ENCODE assay signal across 2 cellular contexts in the genomic region with DNA sequence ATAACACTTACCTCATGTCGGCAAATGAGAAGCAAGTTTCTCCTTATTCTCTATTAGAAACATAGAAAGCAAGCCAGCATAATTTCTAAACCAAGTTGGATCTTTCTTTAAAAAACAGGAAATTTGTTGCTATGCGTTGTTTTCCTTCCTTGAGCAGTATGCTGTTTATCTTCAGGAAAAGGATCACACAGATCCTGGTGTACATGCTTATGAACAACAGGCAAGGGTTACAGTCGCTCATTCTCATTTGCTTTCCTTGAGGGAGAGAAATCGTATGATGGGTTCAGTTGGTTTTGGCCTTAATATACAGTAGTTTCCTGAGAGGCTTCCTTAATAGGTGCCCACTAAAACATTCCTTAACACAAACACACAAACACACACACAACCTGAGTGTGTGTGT.
TF ChIP-seq lines count a peak whose summit lies in the region.

No MANE protein-coding gene starts in this region.

TF ChIP-seq in liver, 16 proteins besides CTCF, POLR2A, EP300 and RAD21:
- no peak for TF ChIP-seq FOXA2 (IDR thresholded peaks at IDR 0.05)

TF ChIP-seq in HepG2, 621 proteins besides CTCF, POLR2A, EP300 and RAD21:
- TF ChIP-seq STAG1 (CRISPR knock-in tag; IDR thresholded peaks at IDR 0.05), result no peak
